9 cellular contexts compared by ENCODE assay signal in genomic region chr9:95131023-95131943, GRCh38.
DNase-seq lines count a peak whose midpoint lies in the region; ATAC-seq and TF ChIP-seq lines count a peak whose summit lies in the region.
"Had no signal": no experiment of that assay in that cellular context is flagged by ENCODE, and none has a peak within 500 bp of the region (broad histone marks: within the 10 kb centered on the region; RNA-seq: fewer than 3 reads in every experiment).

No MANE protein-coding gene starts in this region.

- in situ Hi-C loops in GM13976 (cut with MboI; ENCODE audit: low sequenced_read_pairs, unreplicated experiment), result no loop called here

- peak overlapping the region in 1 of 2 donors; percentile 75 for H3K9ac ChIP-seq in liver (ENCODE audit: low read depth in 1 of 2, low read length in 2 of 2)

- H3K9me3 ChIP-seq in A673 (ENCODE audit: low read depth, low read length, poor library complexity, severe bottlenecking) (no peaks in the 10 kb centered on the region), liver (ENCODE audit: control insufficient read depth in 4 of 4, low read length in 3 of 4) (no peaks in the 10 kb centered on the region)
- H3K9me3 ChIP-seq: neutrophil had no signal

- intact Hi-C loops in A673 (cut with micrococcal nuclease; ENCODE audit: unreplicated experiment), result loop anchor here (1.0 to 5.0 kb wide), 2 partner anchors 450 to 464 kb away; no protein-coding TSS in a partner anchor

- peak; percentile 78 for DNase-seq in A673 (ENCODE audit: low spot score)
- DNase-seq in GM13976 (ENCODE audit: low spot score), result peak; percentile 76
- DNase-seq in NCI-H226, result peak; percentile 29
- peak; percentile 14 to 42 for DNase-seq in activated CD4-positive, alpha-beta T cell treated with anti-CD3 and anti-CD28 coated beads for 4 hours
- DNase-seq in dermis blood vessel endothelial cell, result peak; percentile 80
- peak; percentile 16 for DNase-seq in stimulated activated CD8-positive, alpha-beta memory T cell treated with anti-CD3 and anti-CD28 coated beads, Interleukin-12 subunit alpha, Interleukin-12 subunit beta, amount 100 ng/mL, for 1 hour (ENCODE audit: low read depth)

- no peaks in the 10 kb centered on the region for H3K36me3 ChIP-seq in A673 (ENCODE audit: insufficient read depth, low read length, poor library complexity, severe bottlenecking)
- H3K36me3 ChIP-seq in liver (ENCODE audit: control insufficient read depth in 4 of 4, insufficient read depth in 3 of 4, low read depth in 1 of 4, low read length in 3 of 4), result peaks cover 0 to 3% (median under 1%) of the 10 kb centered on the region in 4 donors
- H3K36me3 ChIP-seq: neutrophil had no signal

- H3K4me1 ChIP-seq in A673 (ENCODE audit: insufficient read depth, low read length, poor library complexity, severe bottlenecking) (peaks cover 5% of the 10 kb centered on the region), liver (ENCODE audit: control insufficient read depth in 4 of 4, insufficient read depth in 4 of 4, low read length in 3 of 4) (peaks cover 0 to 72% (median 55%) of the 10 kb centered on the region in 4 donors)

- H3K27me3 ChIP-seq in A673 (replicated peaks; ENCODE audit: insufficient read depth, low read depth, low read length, poor library complexity) (no peaks in the 10 kb centered on the region), liver (ENCODE audit: control insufficient read depth in 4 of 4, insufficient read depth in 4 of 4, low read length in 3 of 4) (no peaks in the 10 kb centered on the region)
- H3K27me3 ChIP-seq: neutrophil had no signal

- H3K27ac ChIP-seq in A673 (ENCODE audit: low read depth, low read length, poor library complexity, severe bottlenecking), result no peak overlapping the region
- H3K27ac ChIP-seq in liver (ENCODE audit: low read depth in 1 of 2, low read length in 2 of 2), result peak overlapping the region; percentile 37 to 51
- H3K27ac ChIP-seq: neutrophil had no signal

- POLR2A ChIA-PET in A673 (lab: Charles Lee; ENCODE audit: low non-redundant PET), result no interaction called here

- TF ChIP-seq CTCF in A673 (conservative IDR thresholded peaks at IDR 0.05; ENCODE audit: low read depth, low read length) (peak; percentile 91), GM13976 (IDR thresholded peaks at IDR 0.05; ENCODE audit: borderline replicate concordance, control extremely low read depth, extremely low read depth, insufficient read depth, missing control alignments) (peak; percentile 62), liver (IDR thresholded peaks at IDR 0.05; ENCODE audit: low read depth, low read length, missing input control) (peak; percentile 80)

- BruUV-seq in A673 (replicated peaks; lab: Mats Ljungman, UMichigan), result no TSS peak

- TF ChIP-seq RAD21 in liver (IDR thresholded peaks at IDR 0.05), result peak; percentile 86 to 87

- no peak overlapping the region for H3K4me3 ChIP-seq in A673 (ENCODE audit: low read depth, low read length, poor library complexity, severe bottlenecking)
- H3K4me3 ChIP-seq in liver (ENCODE audit: low read depth in 1 of 3, low read length in 3 of 3), result no peak overlapping the region

- CTCF ChIA-PET in A673 (lab: Charles Lee), result interaction anchor here (0.6 to 2.4 kb wide), 10 partner anchors 18 to 494 kb away, joined by 3 to 27 read pairs (median 4); no protein-coding TSS in a partner anchor

- no peak for ATAC-seq in HG03521 (IDR thresholded peaks at IDR 0.05; ENCODE audit: unreplicated experiment)

- WGBS in liver, result 32% methylated on average over 7 of the region's 7 CpGs

TF ChIP-seq in liver, 16 proteins besides CTCF, POLR2A, EP300 and RAD21:
- TF ChIP-seq HNF4A (conservative IDR thresholded peaks at IDR 0.05) (peak; percentile 26 to 35), ATF3 (IDR thresholded peaks at IDR 0.05) (no peak), RXRA (IDR thresholded peaks at IDR 0.05) (peak in 1 of 2 donors; percentile 27)

Comparison
In these comparisons a context has a peak if more than half of its experiments do, and no peak if none do; other contexts are left out.
1. DNase-seq: peak in every context shown above with its lines; median percentile 80 in dermis blood vessel endothelial cell; 78 in A673; 76 in GM13976; 29 in NCI-H226; 28 in activated CD4-positive, alpha-beta T cell treated with anti-CD3 and anti-CD28 coated beads for 4 hours; 16 in stimulated activated CD8-positive, alpha-beta memory T cell treated with anti-CD3 and anti-CD28 coated beads, Interleukin-12 subunit alpha, Interleukin-12 subunit beta, amount 100 ng/mL, for 1 hour.